ENCODE assay signal across 16 cellular contexts in genomic region chr7:99554929-99555328, GRCh38. TPM values are rescaled to one million over a fixed set of nuclear protein-coding genes. Genes with fewer than 3 reads are reported as not detected.
"Had no signal": no experiment of that assay in that cellular context is flagged by ENCODE, and none has a peak within 500 bp of the region (broad histone marks: within the 10 kb centered on the region; RNA-seq: fewer than 3 reads in every experiment).

No MANE protein-coding gene starts in this region.

- H3K27ac Mint-ChIP-seq: endodermal cell had no signal

- DNase-seq: activated CD4-positive, alpha-beta T cell treated with anti-CD3 and anti-CD28 coated beads, Interleukin-2, amount 50 U/mL, for 1 hour; activated CD4-positive, CD25-positive, alpha-beta regulatory T cell; activated effector memory CD4-positive, alpha-beta T cell treated with anti-CD3 and anti-CD28 coated beads, Interleukin-2, amount 50 U/mL, for 16 hours; aorta; dorsolateral prefrontal cortex; endodermal cell; right cardiac atrium; SJCRH30; small intestine; stimulated activated CD4-positive, alpha-beta T cell treated with anti-CD3 and anti-CD28 coated beads, Interleukin-4, amount 100 ng/mL, for 24 hours; stimulated activated naive CD8-positive, alpha-beta T cell treated with anti-CD3 and anti-CD28 coated beads, Interleukin-15, Interleukin-2, amounts not matched to agents 100 U/mL and 50 U/mL, for 24 hours; upper lobe of left lung had no signal

- H3K4me3 ChIP-seq: dorsolateral prefrontal cortex, gastroesophageal sphincter, prostate gland, SJCRH30, upper lobe of left lung had no signal

- ATAC-seq: gastroesophageal sphincter; left lobe of liver; right cardiac atrium; stimulated activated naive CD8-positive, alpha-beta T cell treated with anti-CD3 and anti-CD28 coated beads, Interleukin-15, Interleukin-2, amounts not matched to agents 100 U/mL and 50 U/mL, for 24 hours had no signal

- H3K4me3 Mint-ChIP-seq: endodermal cell had no signal

- H3K27ac ChIP-seq: dorsolateral prefrontal cortex, gastroesophageal sphincter, prostate gland, SJCRH30, upper lobe of left lung had no signal

- H3K4me1 ChIP-seq: prostate gland had no signal

- H3K27me3 ChIP-seq: dorsolateral prefrontal cortex, gastroesophageal sphincter, SJCRH30, upper lobe of left lung had no signal

RNA-seq across cellular contexts. Expression of gene TMEM225B, which starts 43.1 kb away (rescaled TPM):
- total RNA-seq: lung microvascular endothelial cell had no signal
